In genomic region chr3:56999547-56999946, GRCh38 we compare ENCODE assay signal across 25 cellular contexts.
"Had no signal": no experiment of that assay in that cellular context is flagged by ENCODE, and none has a peak within 500 bp of the region (broad histone marks: within the 10 kb centered on the region; RNA-seq: fewer than 3 reads in every experiment).

No MANE protein-coding gene starts in this region.

- H3K4me1 Mint-ChIP-seq: activated T-helper 17 cell treated with anti-CD3 and anti-CD28 coated beads, Interleukin-2, amount 50 U/mL, for 72 hours had no signal

- H3K4me3 ChIP-seq: coronary artery, dorsolateral prefrontal cortex had no signal

- H3K4me3 Mint-ChIP-seq: activated CD8-positive, alpha-beta T cell treated with anti-CD3 and anti-CD28 coated beads for 36 hours; activated naive CD8-positive, alpha-beta T cell; activated T-cell treated with anti-CD3 and anti-CD28 coated beads, Interleukin-2, amount 50 U/mL, for 4 hours; activated T-helper 17 cell treated with anti-CD3 and anti-CD28 coated beads, Interleukin-2, amount 50 U/mL, for 72 hours; central memory CD8-positive, alpha-beta T cell; dendritic cell treated with granulocyte-macrophage colony-stimulating factor and Interleukin-4, amounts not matched to agents 40 ng/mL and 50 ng/mL, for 4 days; endodermal cell; WTC11 had no signal

- H3K36me3 ChIP-seq: brain microvascular endothelial cell had no signal

- H3K27me3 ChIP-seq: brain microvascular endothelial cell, dorsolateral prefrontal cortex had no signal

- ATAC-seq: activated CD8-positive, alpha-beta T cell treated with anti-CD3 and anti-CD28 coated beads for 36 hours; activated T-cell treated with anti-CD3 and anti-CD28 coated beads, Interleukin-2, amount 50 U/mL, for 4 hours; activated T-helper 17 cell treated with anti-CD3 and anti-CD28 coated beads, Interleukin-2, amount 50 U/mL, for 72 hours; esophagus mucosa; WTC11 had no signal

- H3K27ac ChIP-seq: brain microvascular endothelial cell had no signal

- DNase-seq: activated CD4-positive, alpha-beta T cell treated with anti-CD3 and anti-CD28 coated beads for 48 hours; activated CD4-positive, alpha-beta T cell treated with anti-CD3 and anti-CD28 coated beads, Interleukin-2, amount 50 U/mL, for 1 hour; activated CD4-positive, alpha-beta T cell treated with anti-CD3 and anti-CD28 coated beads, Interleukin-2, amount 50 U/mL, for 48 hours; activated CD8-positive, alpha-beta memory T cell treated with anti-CD3 and anti-CD28 coated beads for 24 hours; activated CD8-positive, alpha-beta T cell treated with anti-CD3 and anti-CD28 coated beads for 36 hours; activated effector memory CD4-positive, alpha-beta T cell treated with Interleukin-2 at 50 U/mL for 16 hours; activated gamma-delta T cell treated with Interleukin-2 at 50 U/mL for 16 hours; activated naive CD4-positive, alpha-beta T cell treated with anti-CD3 and anti-CD28 coated beads, Interleukin-2, amount 50 U/mL, for 16 hours; activated naive CD4-positive, alpha-beta T cell treated with Interleukin-2 at 50 U/mL for 16 hours; activated T-cell treated with anti-CD3 and anti-CD28 coated beads, Interleukin-2, amount 50 U/mL, for 4 hours; amniotic stem cell; anterior cingulate cortex; brain microvascular endothelial cell; dorsolateral prefrontal cortex; effector memory CD4-positive, alpha-beta T cell; endodermal cell; head of caudate nucleus; T-helper 2 cell had no signal

- H3K9me3 Mint-ChIP-seq: activated CD8-positive, alpha-beta T cell treated with anti-CD3 and anti-CD28 coated beads for 36 hours; activated T-cell treated with anti-CD3 and anti-CD28 coated beads, Interleukin-2, amount 50 U/mL, for 4 hours; activated T-helper 17 cell treated with anti-CD3 and anti-CD28 coated beads, Interleukin-2, amount 50 U/mL, for 72 hours; dendritic cell treated with granulocyte-macrophage colony-stimulating factor and Interleukin-4, amounts not matched to agents 40 ng/mL and 50 ng/mL, for 4 days; endodermal cell had no signal

- H3K27ac Mint-ChIP-seq: activated CD8-positive, alpha-beta T cell treated with anti-CD3 and anti-CD28 coated beads for 36 hours; activated naive CD8-positive, alpha-beta T cell; activated T-helper 17 cell treated with anti-CD3 and anti-CD28 coated beads, Interleukin-2, amount 50 U/mL, for 72 hours; dendritic cell treated with granulocyte-macrophage colony-stimulating factor and Interleukin-4, amounts not matched to agents 40 ng/mL and 50 ng/mL, for 4 days; endodermal cell; WTC11 had no signal

- H3K36me3 Mint-ChIP-seq: activated naive CD8-positive, alpha-beta T cell had no signal
